In the genomic region with DNA sequence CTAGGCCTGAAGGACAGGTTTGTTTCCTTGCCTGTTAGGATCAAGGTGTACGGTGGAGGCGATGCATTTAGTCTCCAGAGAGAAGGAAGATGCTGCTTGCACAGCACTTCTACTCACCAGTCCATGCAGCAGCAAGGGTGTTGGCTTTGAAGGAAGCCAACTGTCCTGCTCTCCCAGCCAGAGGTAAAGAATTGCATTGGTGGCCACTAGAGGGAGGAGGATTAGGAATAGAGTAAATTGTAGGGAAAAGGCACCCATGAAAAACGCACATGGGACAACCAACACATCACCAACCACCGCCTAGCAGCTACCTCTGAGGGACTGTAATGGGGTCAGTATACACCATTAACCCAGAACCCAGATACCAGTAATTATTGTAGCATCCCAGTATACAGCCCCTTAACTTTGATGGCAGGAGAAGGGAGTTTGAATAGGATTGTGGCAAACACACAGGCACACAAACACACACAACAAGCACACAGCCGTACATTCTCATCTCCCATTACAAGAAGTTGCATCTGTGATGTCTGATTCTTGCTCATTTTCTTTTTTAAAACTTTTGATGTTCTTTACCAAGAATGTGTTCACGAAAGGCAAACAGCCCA, we compare ENCODE assay signal across 8 cellular contexts.
DNase-seq lines count a peak whose midpoint lies in the region; ATAC-seq and TF ChIP-seq lines count a peak whose summit lies in the region.
"Had no signal": no experiment of that assay in that cellular context is flagged by ENCODE, and none has a peak within 500 bp of the region (broad histone marks: within the 10 kb centered on the region; RNA-seq: fewer than 3 reads in every experiment).

No MANE protein-coding gene starts in this region.

- TF ChIP-seq POLR2A in erythroblast (IDR thresholded peaks at IDR 0.05; ENCODE audit: low read length), result no peak

- peaks cover 62% of the 10 kb centered on the region for H3K36me3 ChIP-seq in GM23248 (ENCODE audit: low read depth)

- no peak overlapping the region for H3K4me3 ChIP-seq in GM23248

- no peak overlapping the region for H3K4me2 ChIP-seq in GM23248 (ENCODE audit: unreplicated experiment)

- no peaks in the 10 kb centered on the region for H3K9me3 Mint-ChIP-seq in T-cell

- no peaks in the 10 kb centered on the region for H3K27me3 ChIP-seq in GM23248 (replicated peaks; ENCODE audit: insufficient read depth)

- POLR2A ChIA-PET in T-cell (lab: Charles Lee), result interaction anchor here in 1 of 2 donors (1.0 kb wide), 1 partner anchor 268 kb away, joined by 3 read pairs; a partner anchor contains a TSS

- peaks cover 8% of the 10 kb centered on the region for H3K4me1 ChIP-seq in GM23248 (ENCODE audit: insufficient read depth)

- no peaks in the 10 kb centered on the region for H3K27me3 Mint-ChIP-seq in T-cell

- no peaks in the 10 kb centered on the region for H4K20me1 ChIP-seq in GM23248 (ENCODE audit: insufficient read depth)

- CTCF ChIA-PET in T-cell (lab: Charles Lee), result no interaction called here

- DNase-seq in GM23248 (peak; percentile 38), NCI-H69 (lab: John Stamatoyannopoulos, UW) (peak; percentile 74), erythroblast (lab: John Stamatoyannopoulos, UW) (peak; percentile 21 to 32), retina (peak; percentile 3), T-cell (no peak)
- DNase-seq: stimulated activated CD4-positive, alpha-beta T cell treated with anti-CD3 and anti-CD28 coated beads, Interleukin-4, amount 100 ng/mL, for 24 hours had no signal

- H3K9me2 ChIP-seq in GM23248 (ENCODE audit: insufficient read depth), result no peaks in the 10 kb centered on the region

- H3F3A ChIP-seq in GM23248 (ENCODE audit: insufficient read depth), result peaks cover 32% of the 10 kb centered on the region

- H3K27ac ChIP-seq in GM23248, result no peak overlapping the region

- WGBS in GM23248 (ENCODE audit: low coverage in 1 of 2, low lambda C conversion rate in 2 of 2, missing lambda C conversion rate in 2 of 2), 2 experiments, result 89 to 98% methylated on average over 6 of the region's 6 CpGs

- H3K79me2 ChIP-seq in GM23248 (ENCODE audit: insufficient read depth), result peaks cover 17% of the 10 kb centered on the region; the same call in 1 of the 2 replicates

- ATAC-seq in HG03521 (IDR thresholded peaks at IDR 0.05; ENCODE audit: unreplicated experiment) (no peak), T-cell (replicated peaks in 1 of 4) (no peak), GM21717 (IDR thresholded peaks at IDR 0.05; ENCODE audit: unreplicated experiment) (no peak)

- no peaks in the 10 kb centered on the region for H3K36me3 Mint-ChIP-seq in T-cell

- in situ Hi-C loops in GM23248 (cut with MboI), result no loop called here

- no peak overlapping the region for H3K9ac ChIP-seq in GM23248

- H3K9me3 ChIP-seq in GM23248 (ENCODE audit: low read depth), result no peaks in the 10 kb centered on the region

- no peak overlapping the region for H3K27ac Mint-ChIP-seq in T-cell

- no peak overlapping the region for H3K4me3 Mint-ChIP-seq in T-cell

- no peak overlapping the region for H2AFZ ChIP-seq in GM23248

- H3K4me1 Mint-ChIP-seq in T-cell, result no peaks in the 10 kb centered on the region

Comparison
In these comparisons a context has a peak if more than half of its experiments do, and no peak if none do; other contexts are left out.
1. DNase-seq: peak in GM23248 (single experiment), NCI-H69 (single experiment), erythroblast (2 of 2) and retina (single experiment); none in T-cell (0 of 34).